In the genomic region with DNA sequence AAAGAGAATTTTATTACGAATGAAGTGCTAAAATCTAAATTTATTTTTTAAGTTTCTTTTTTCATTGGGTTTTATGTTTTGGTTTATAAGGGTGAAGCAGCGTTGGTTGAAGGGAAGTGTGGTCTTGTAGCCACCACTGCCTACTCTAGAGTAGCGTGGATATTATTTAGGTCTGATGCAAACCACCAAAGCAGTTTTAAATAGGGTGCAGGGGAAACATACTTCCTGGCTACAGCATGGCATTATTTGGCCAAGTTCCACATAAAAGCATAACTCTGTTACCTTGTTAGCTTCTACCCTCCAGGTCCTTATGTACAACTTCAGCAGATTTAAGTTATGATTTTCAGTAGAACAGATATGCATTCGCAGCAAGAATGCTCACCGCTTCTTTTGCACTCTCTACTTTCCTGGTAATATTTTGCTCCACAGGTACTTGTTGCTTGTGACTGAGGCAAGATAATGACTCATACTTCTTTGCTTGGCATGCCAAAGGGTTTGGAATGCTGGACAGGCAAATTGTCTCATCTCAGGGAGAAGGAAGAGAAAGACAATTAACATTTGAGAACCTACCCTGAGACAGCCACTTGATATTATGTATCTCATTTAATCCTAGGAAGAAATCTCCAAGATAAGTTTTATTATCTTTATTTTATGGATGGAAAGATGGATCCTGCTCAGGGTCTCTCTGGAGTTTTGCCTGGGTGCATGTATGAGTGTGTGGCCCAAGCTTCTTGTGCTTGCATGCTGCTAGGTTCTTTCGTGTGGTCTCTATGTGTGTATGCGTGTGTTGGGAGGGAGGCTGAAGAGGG, we compare ENCODE assay signal across 9 cellular contexts. TPM values are rescaled to one million over a fixed set of nuclear protein-coding genes. Genes with fewer than 3 reads are reported as not detected.
DNase-seq lines count a peak whose midpoint lies in the region; ATAC-seq and TF ChIP-seq lines count a peak whose summit lies in the region.
"Had no signal": no experiment of that assay in that cellular context is flagged by ENCODE, and none has a peak within 500 bp of the region (broad histone marks: within the 10 kb centered on the region; RNA-seq: fewer than 3 reads in every experiment).

No MANE protein-coding gene starts in this region.

- no peak overlapping the region for H3K27ac ChIP-seq in SJCRH30

- no peak for TF ChIP-seq EP300 in Ishikawa (IDR thresholded peaks at IDR 0.05; ENCODE audit: borderline replicate concordance)

- no peaks in the 10 kb centered on the region for H3K36me3 ChIP-seq in mucosa of descending colon (ENCODE audit: low read depth)
- H3K36me3 ChIP-seq in SJCRH30, result no peaks in the 10 kb centered on the region

- TF ChIP-seq RAD21 in Ishikawa (IDR thresholded peaks at IDR 0.05; ENCODE audit: low read depth), result no peak

- H3K9me3 ChIP-seq in mucosa of descending colon, result no peaks in the 10 kb centered on the region
- no peaks in the 10 kb centered on the region for H3K9me3 ChIP-seq in SJCRH30 (replicated peaks)

- no peaks in the 10 kb centered on the region for H3K27me3 ChIP-seq in SJCRH30

- peak; percentile 29 for ATAC-seq in mucosa of descending colon
- ATAC-seq in GM19397 (IDR thresholded peaks at IDR 0.05; ENCODE audit: unreplicated experiment), result no peak
- ATAC-seq in GM21526 (IDR thresholded peaks at IDR 0.05; ENCODE audit: low FRiP score, unreplicated experiment), result no peak

- TF ChIP-seq CTCF in mucosa of descending colon (IDR thresholded peaks at IDR 0.05), result no peak

- H3K4me1 ChIP-seq in mucosa of descending colon (ENCODE audit: low read depth) (peaks cover 8% of the 10 kb centered on the region), SJCRH30 (no peaks in the 10 kb centered on the region)

- intact Hi-C loops in mucosa of descending colon (cut with DNase I, micrococcal nuclease), result no loop called here

- H3K4me3 ChIP-seq in mucosa of descending colon, result no peak overlapping the region
- H3K4me3 ChIP-seq in SJCRH30, result no peak overlapping the region

- DNase-seq in AG08396 (ENCODE audit: low spot score) (peak; percentile 38), amniotic epithelial cell (ENCODE audit: low read depth) (peak; percentile 70), mucosa of descending colon (no peak), SJCRH30 (no peak)
- no peak for DNase-seq in activated CD4-positive, alpha-beta T cell treated with anti-CD3 and anti-CD28 coated beads for 1 hour
- DNase-seq: hypothalamus had no signal

TF ChIP-seq in Ishikawa, 13 proteins besides CTCF, POLR2A, EP300 and RAD21:
- TF ChIP-seq TEAD4 (IDR thresholded peaks at IDR 0.05), result peak; percentile 55; the same call in 1 of the 2 replicates
- TF ChIP-seq, protein P1, sequence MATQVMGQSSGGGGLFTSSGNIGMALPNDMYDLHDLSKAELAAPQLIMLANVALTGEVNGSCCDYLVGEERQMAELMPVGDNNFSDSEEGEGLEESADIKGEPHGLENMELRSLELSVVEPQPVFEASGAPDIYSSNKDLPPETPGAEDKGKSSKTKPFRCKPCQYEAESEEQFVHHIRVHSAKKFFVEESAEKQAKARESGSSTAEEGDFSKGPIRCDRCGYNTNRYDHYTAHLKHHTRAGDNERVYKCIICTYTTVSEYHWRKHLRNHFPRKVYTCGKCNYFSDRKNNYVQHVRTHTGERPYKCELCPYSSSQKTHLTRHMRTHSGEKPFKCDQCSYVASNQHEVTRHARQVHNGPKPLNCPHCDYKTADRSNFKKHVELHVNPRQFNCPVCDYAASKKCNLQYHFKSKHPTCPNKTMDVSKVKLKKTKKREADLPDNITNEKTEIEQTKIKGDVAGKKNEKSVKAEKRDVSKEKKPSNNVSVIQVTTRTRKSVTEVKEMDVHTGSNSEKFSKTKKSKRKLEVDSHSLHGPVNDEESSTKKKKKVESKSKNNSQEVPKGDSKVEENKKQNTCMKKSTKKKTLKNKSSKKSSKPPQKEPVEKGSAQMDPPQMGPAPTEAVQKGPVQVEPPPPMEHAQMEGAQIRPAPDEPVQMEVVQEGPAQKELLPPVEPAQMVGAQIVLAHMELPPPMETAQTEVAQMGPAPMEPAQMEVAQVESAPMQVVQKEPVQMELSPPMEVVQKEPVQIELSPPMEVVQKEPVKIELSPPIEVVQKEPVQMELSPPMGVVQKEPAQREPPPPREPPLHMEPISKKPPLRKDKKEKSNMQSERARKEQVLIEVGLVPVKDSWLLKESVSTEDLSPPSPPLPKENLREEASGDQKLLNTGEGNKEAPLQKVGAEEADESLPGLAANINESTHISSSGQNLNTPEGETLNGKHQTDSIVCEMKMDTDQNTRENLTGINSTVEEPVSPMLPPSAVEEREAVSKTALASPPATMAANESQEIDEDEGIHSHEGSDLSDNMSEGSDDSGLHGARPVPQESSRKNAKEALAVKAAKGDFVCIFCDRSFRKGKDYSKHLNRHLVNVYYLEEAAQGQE (IDR thresholded peaks at IDR 0.05; ENCODE audit: low read depth), result no peak
- no peak for TF ChIP-seq TCF12 (IDR thresholded peaks at IDR 0.05; ENCODE audit: low read depth)

RNA-seq across cellular contexts. Expression of gene TGFBR2, which starts 5.4 kb away (rescaled TPM):
- total RNA-seq in mucosa of descending colon, result 100 to 1,000 TPM in 1 of 3 donors, 10 to 100 TPM in 2; 39.0 to 134 (median 71.4) TPM
- total RNA-seq in SJCRH30 (2014; rRNA removed; shearing (Covaris generic)), result 16.9 and 17.8 TPM in 2 replicates

Comparison
In these comparisons a context has a peak if more than half of its experiments do, and no peak if none do; other contexts are left out.
1. DNase-seq: peak in AG08396 (single experiment) and amniotic epithelial cell (single experiment); none in mucosa of descending colon (0 of 3), SJCRH30 (0 of 2) and activated CD4-positive, alpha-beta T cell treated with anti-CD3 and anti-CD28 coated beads for 1 hour (single experiment).